ENCODE assay signal across 1 cellular context in the genomic region with DNA sequence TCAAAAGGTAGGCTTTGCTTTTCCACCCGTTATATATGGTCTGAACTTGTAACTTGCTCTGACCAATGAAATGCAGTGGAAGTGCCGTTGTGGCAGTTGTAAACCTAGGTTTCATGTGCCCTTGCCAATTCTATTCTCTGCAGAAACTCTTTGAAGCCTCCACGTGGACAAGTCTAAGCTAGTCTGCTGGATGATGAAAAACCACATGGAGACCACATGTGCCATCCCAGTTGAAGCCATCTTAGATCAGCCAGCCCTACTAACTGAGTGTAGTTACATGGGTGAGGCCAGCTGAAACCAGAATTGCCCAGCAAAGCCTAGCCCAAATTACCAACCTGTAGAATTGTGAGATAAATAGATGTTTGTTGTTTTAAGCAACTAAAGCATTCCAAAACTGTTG.
TF ChIP-seq lines count a peak whose summit lies in the region.

No MANE protein-coding gene starts in this region.

TF ChIP-seq in H1, 55 proteins besides CTCF, POLR2A, EP300 and RAD21:
- TF ChIP-seq, protein P1, sequence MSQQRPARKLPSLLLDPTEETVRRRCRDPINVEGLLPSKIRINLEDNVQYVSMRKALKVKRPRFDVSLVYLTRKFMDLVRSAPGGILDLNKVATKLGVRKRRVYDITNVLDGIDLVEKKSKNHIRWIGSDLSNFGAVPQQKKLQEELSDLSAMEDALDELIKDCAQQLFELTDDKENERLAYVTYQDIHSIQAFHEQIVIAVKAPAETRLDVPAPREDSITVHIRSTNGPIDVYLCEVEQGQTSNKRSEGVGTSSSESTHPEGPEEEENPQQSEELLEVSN (IDR thresholded peaks at IDR 0.05) = peak; percentile 68; the same call in 1 of the 2 replicates
- TF ChIP-seq GTF2F1 (IDR thresholded peaks at IDR 0.05; ENCODE audit: borderline replicate concordance, low read depth, low read length) = no peak
- no peak for TF ChIP-seq MAFK (IDR thresholded peaks at IDR 0.05; ENCODE audit: low read depth, low read length)
- TF ChIP-seq PHF8 (conservative IDR thresholded peaks at IDR 0.05; ENCODE audit: low read depth, low read length) = no peak
- no peak for TF ChIP-seq EGR1 (IDR thresholded peaks at IDR 0.05; ENCODE audit: borderline replicate concordance, low read depth, low read length)
- no peak for TF ChIP-seq POU5F1 (IDR thresholded peaks at IDR 0.05; ENCODE audit: low read depth, low read length)
- TF ChIP-seq, protein P2, sequence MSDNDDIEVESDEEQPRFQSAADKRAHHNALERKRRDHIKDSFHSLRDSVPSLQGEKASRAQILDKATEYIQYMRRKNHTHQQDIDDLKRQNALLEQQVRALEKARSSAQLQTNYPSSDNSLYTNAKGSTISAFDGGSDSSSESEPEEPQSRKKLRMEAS (IDR thresholded peaks at IDR 0.05) = peak; percentile 63; the same call in 1 of the 2 replicates
- no peak for TF ChIP-seq TAF1 (IDR thresholded peaks at IDR 0.05; ENCODE audit: low read depth, low read length)
